In genomic region chr19:56110515-56111448, GRCh38 we compare ENCODE assay signal across 1 cellular context.
TF ChIP-seq lines count a peak whose summit lies in the region.

No MANE protein-coding gene starts in this region.

TF ChIP-seq in K562, 482 proteins besides CTCF, POLR2A, EP300 and RAD21 (continued from another document):
- TF ChIP-seq, protein P1, sequence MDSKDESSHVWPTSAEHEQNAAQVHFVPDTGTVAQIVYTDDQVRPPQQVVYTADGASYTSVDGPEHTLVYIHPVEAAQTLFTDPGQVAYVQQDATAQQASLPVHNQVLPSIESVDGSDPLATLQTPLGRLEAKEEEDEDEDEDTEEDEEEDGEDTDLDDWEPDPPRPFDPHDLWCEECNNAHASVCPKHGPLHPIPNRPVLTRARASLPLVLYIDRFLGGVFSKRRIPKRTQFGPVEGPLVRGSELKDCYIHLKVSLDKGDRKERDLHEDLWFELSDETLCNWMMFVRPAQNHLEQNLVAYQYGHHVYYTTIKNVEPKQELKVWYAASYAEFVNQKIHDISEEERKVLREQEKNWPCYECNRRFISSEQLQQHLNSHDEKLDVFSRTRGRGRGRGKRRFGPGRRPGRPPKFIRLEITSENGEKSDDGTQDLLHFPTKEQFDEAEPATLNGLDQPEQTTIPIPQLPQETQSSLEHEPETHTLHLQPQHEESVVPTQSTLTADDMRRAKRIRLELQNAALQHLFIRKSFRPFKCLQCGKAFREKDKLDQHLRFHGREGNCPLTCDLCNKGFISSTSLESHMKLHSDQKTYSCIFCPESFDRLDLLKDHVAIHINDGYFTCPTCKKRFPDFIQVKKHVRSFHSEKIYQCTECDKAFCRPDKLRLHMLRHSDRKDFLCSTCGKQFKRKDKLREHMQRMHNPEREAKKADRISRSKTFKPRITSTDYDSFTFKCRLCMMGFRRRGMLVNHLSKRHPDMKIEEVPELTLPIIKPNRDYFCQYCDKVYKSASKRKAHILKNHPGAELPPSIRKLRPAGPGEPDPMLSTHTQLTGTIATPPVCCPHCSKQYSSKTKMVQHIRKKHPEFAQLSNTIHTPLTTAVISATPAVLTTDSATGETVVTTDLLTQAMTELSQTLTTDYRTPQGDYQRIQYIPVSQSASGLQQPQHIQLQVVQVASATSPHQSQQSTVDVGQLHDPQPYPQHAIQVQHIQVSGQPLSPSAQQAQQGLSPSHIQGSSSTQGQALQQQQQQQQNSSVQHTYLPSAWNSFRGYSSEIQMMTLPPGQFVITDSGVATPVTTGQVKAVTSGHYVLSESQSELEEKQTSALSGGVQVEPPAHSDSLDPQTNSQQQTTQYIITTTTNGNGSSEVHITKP (IDR thresholded peaks at IDR 0.05; ENCODE audit: partially characterized antibody) = peak; percentile 53
- no peak for TF ChIP-seq ZFX (CRISPR knock-in tag; IDR thresholded peaks at IDR 0.05)
- TF ChIP-seq, protein P2, sequence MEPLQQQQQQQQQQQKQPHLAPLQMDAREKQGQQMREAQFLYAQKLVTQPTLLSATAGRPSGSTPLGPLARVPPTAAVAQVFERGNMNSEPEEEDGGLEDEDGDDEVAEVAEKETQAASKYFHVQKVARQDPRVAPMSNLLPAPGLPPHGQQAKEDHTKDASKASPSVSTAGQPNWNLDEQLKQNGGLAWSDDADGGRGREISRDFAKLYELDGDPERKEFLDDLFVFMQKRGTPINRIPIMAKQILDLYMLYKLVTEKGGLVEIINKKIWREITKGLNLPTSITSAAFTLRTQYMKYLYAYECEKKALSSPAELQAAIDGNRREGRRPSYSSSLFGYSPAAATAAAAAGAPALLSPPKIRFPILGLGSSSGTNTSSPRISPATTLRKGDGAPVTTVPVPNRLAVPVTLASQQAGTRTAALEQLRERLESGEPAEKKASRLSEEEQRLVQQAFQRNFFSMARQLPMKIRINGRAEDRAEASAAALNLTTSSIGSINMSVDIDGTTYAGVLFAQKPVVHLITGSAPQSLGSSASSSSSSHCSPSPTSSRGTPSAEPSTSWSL (CRISPR knock-in tag; IDR thresholded peaks at IDR 0.05; ENCODE audit: borderline replicate concordance) = no peak
- TF ChIP-seq, protein P3, sequence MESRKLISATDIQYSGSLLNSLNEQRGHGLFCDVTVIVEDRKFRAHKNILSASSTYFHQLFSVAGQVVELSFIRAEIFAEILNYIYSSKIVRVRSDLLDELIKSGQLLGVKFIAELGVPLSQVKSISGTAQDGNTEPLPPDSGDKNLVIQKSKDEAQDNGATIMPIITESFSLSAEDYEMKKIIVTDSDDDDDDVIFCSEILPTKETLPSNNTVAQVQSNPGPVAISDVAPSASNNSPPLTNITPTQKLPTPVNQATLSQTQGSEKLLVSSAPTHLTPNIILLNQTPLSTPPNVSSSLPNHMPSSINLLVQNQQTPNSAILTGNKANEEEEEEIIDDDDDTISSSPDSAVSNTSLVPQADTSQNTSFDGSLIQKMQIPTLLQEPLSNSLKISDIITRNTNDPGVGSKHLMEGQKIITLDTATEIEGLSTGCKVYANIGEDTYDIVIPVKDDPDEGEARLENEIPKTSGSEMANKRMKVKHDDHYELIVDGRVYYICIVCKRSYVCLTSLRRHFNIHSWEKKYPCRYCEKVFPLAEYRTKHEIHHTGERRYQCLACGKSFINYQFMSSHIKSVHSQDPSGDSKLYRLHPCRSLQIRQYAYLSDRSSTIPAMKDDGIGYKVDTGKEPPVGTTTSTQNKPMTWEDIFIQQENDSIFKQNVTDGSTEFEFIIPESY (CRISPR knock-in tag; IDR thresholded peaks at IDR 0.05) = peak; percentile 51; the same call in 1 of the 2 replicates
- no peak for TF ChIP-seq MTA3 (IDR thresholded peaks at IDR 0.05; ENCODE audit: borderline replicate concordance)
- TF ChIP-seq EGR1 (conservative IDR thresholded peaks at IDR 0.05) = no peak
- TF ChIP-seq SMAD4 (CRISPR knock-in tag; conservative IDR thresholded peaks at IDR 0.05) = no peak
- no peak for TF ChIP-seq PML (IDR thresholded peaks at IDR 0.05; ENCODE audit: low read length)
- no peak for TF ChIP-seq NELFE (IDR thresholded peaks at IDR 0.05; ENCODE audit: insufficient read depth, insufficient read length)
- TF ChIP-seq NFIC (IDR thresholded peaks at IDR 0.05) = peak; percentile 52; the same call in 1 of the 2 replicates
- 0 out of 2 replicates have a peak, but pooled peaks have one; percentile 23 for TF ChIP-seq ZBTB7A (IDR thresholded peaks at IDR 0.05; ENCODE audit: borderline replicate concordance, control insufficient read depth, low read depth, low read length)
- no peak for TF ChIP-seq KDM5B (IDR thresholded peaks at IDR 0.05; ENCODE audit: insufficient replicate concordance, low read depth, low read length)
- no peak for TF ChIP-seq HMGN3 (IDR thresholded peaks at IDR 0.05; ENCODE audit: borderline replicate concordance, extremely low read depth, insufficient read length, low read depth, low read length)
- no peak for TF ChIP-seq ILF3 (IDR thresholded peaks at IDR 0.05; ENCODE audit: borderline replicate concordance)
- no peak for TF ChIP-seq DIDO1 (tag; IDR thresholded peaks at IDR 0.05; ENCODE audit: low read depth)
- no peak for TF ChIP-seq NCOA2 (IDR thresholded peaks at IDR 0.05; ENCODE audit: partially characterized antibody in 2 of 2)
- TF ChIP-seq, protein P4, sequence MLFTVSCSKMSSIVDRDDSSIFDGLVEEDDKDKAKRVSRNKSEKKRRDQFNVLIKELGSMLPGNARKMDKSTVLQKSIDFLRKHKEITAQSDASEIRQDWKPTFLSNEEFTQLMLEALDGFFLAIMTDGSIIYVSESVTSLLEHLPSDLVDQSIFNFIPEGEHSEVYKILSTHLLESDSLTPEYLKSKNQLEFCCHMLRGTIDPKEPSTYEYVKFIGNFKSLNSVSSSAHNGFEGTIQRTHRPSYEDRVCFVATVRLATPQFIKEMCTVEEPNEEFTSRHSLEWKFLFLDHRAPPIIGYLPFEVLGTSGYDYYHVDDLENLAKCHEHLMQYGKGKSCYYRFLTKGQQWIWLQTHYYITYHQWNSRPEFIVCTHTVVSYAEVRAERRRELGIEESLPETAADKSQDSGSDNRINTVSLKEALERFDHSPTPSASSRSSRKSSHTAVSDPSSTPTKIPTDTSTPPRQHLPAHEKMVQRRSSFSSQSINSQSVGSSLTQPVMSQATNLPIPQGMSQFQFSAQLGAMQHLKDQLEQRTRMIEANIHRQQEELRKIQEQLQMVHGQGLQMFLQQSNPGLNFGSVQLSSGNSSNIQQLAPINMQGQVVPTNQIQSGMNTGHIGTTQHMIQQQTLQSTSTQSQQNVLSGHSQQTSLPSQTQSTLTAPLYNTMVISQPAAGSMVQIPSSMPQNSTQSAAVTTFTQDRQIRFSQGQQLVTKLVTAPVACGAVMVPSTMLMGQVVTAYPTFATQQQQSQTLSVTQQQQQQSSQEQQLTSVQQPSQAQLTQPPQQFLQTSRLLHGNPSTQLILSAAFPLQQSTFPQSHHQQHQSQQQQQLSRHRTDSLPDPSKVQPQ (CRISPR knock-in tag; IDR thresholded peaks at IDR 0.05; ENCODE audit: borderline replicate concordance) = no peak
- no peak for TF ChIP-seq EZH2 (IDR thresholded peaks at IDR 0.05; ENCODE audit: borderline replicate concordance, low read depth, low read length)
- TF ChIP-seq POLR2G (IDR thresholded peaks at IDR 0.05; ENCODE audit: low read depth, low read length) = peak; percentile 45; the same call in 1 of the 2 replicates
- TF ChIP-seq ZNF431 (CRISPR knock-in tag; IDR thresholded peaks at IDR 0.05) = no peak
- TF ChIP-seq ZNF197 (CRISPR knock-in tag; IDR thresholded peaks at IDR 0.05; ENCODE audit: low read depth) = no peak
- TF ChIP-seq ZBTB11 (CRISPR knock-in tag; IDR thresholded peaks at IDR 0.05) = no peak
- TF ChIP-seq, protein P5, sequence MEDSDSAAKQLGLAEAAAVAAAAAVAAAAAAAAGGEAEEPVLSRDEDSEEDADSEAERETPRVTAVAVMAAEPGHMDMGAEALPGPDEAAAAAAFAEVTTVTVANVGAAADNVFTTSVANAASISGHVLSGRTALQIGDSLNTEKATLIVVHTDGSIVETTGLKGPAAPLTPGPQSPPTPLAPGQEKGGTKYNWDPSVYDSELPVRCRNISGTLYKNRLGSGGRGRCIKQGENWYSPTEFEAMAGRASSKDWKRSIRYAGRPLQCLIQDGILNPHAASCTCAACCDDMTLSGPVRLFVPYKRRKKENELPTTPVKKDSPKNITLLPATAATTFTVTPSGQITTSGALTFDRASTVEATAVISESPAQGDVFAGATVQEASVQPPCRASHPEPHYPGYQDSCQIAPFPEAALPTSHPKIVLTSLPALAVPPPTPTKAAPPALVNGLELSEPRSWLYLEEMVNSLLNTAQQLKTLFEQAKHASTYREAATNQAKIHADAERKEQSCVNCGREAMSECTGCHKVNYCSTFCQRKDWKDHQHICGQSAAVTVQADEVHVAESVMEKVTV (CRISPR knock-in tag; IDR thresholded peaks at IDR 0.05) = no peak
- TF ChIP-seq DDX20 (tag; IDR thresholded peaks at IDR 0.05; ENCODE audit: low read depth) = no peak
- TF ChIP-seq JUN (IDR thresholded peaks at IDR 0.05; ENCODE audit: borderline replicate concordance, low read depth, low read length) = no peak
- TF ChIP-seq JUN (CRISPR knock-in tag; IDR thresholded peaks at IDR 0.05; ENCODE audit: borderline replicate concordance) = no peak
